Comparison of ENCODE assay signal across 2 cellular contexts in genomic region chr16:57260294-57260929, GRCh38.
TF ChIP-seq lines count a peak whose summit lies in the region.

No MANE protein-coding gene starts in this region.

TF ChIP-seq in IMR-90, 13 proteins besides CTCF, POLR2A, EP300 and RAD21:
- no peak for TF ChIP-seq SMC3 (IDR thresholded peaks at IDR 0.05; ENCODE audit: low read depth, low read length)
- TF ChIP-seq USF2 (IDR thresholded peaks at IDR 0.05; ENCODE audit: low read depth, low read length), result no peak
- no peak for TF ChIP-seq RCOR1 (IDR thresholded peaks at IDR 0.05; ENCODE audit: insufficient replicate concordance, low read length)
- no peak for TF ChIP-seq RFX5 (IDR thresholded peaks at IDR 0.05; ENCODE audit: low read depth, low read length)
- no peak for TF ChIP-seq NFE2L2 (IDR thresholded peaks at IDR 0.05; ENCODE audit: low read depth, low read length)
- TF ChIP-seq FOS (IDR thresholded peaks at IDR 0.05; ENCODE audit: low read depth, low read length), result peak; percentile 58
- peak; percentile 84 for TF ChIP-seq BHLHE40 (IDR thresholded peaks at IDR 0.05; ENCODE audit: low read depth, low read length)
- no peak for TF ChIP-seq MAFK (IDR thresholded peaks at IDR 0.05; ENCODE audit: low read depth, low read length)
- TF ChIP-seq MAZ (IDR thresholded peaks at IDR 0.05; ENCODE audit: borderline replicate concordance, low read depth, low read length), result no peak
- TF ChIP-seq ELK1 (IDR thresholded peaks at IDR 0.05; ENCODE audit: borderline replicate concordance, low read depth, low read length), result no peak
- no peak for TF ChIP-seq CHD1 (IDR thresholded peaks at IDR 0.05; ENCODE audit: low read depth, low read length)
- TF ChIP-seq MXI1 (IDR thresholded peaks at IDR 0.05; ENCODE audit: borderline replicate concordance, low read depth, low read length), result 0 out of 2 replicates have a peak, but pooled peaks have one; percentile 27
- TF ChIP-seq CEBPB (IDR thresholded peaks at IDR 0.05; ENCODE audit: low read depth, low read length), result no peak

TF ChIP-seq in K562, 482 proteins besides CTCF, POLR2A, EP300 and RAD21 (continues in another document):
- no peak for TF ChIP-seq GMEB1 (CRISPR knock-in tag; IDR thresholded peaks at IDR 0.05)
- TF ChIP-seq VEZF1 (CRISPR knock-in tag; IDR thresholded peaks at IDR 0.05), result peak; percentile 16; the same call in 1 of the 2 replicates
- no peak for TF ChIP-seq MCM2 (IDR thresholded peaks at IDR 0.05; ENCODE audit: low read depth)
- no peak for TF ChIP-seq OTX1 (CRISPR knock-in tag; IDR thresholded peaks at IDR 0.05)
- no peak for TF ChIP-seq ZNF740 (CRISPR knock-in tag; IDR thresholded peaks at IDR 0.05)
- no peak for TF ChIP-seq ZNF740 (tag; IDR thresholded peaks at IDR 0.05)
- TF ChIP-seq ZNF592 (IDR thresholded peaks at IDR 0.05), result no peak
- TF ChIP-seq ZFX (CRISPR knock-in tag; IDR thresholded peaks at IDR 0.05), result no peak
- no peak for TF ChIP-seq CXXC5 (CRISPR knock-in tag; IDR thresholded peaks at IDR 0.05)
- no peak for TF ChIP-seq KAT2B (IDR thresholded peaks at IDR 0.05; ENCODE audit: low read depth, low read length)
- peak; percentile 70 for TF ChIP-seq ATF3 (IDR thresholded peaks at IDR 0.05)
- no peak for TF ChIP-seq ATF3 (CRISPR knock-in tag; conservative IDR thresholded peaks at IDR 0.05)
- no peak for TF ChIP-seq PRDM10 (IDR thresholded peaks at IDR 0.05; ENCODE audit: partially characterized antibody)
- peak; percentile 20; the same call in 1 of the 2 replicates for TF ChIP-seq L3MBTL2 (IDR thresholded peaks at IDR 0.05)
- peak; percentile 59 for TF ChIP-seq FOSL1 (tag; conservative IDR thresholded peaks at IDR 0.05)
- TF ChIP-seq MBD1 (CRISPR knock-in tag; IDR thresholded peaks at IDR 0.05), result no peak
- TF ChIP-seq MAZ (CRISPR knock-in tag; conservative IDR thresholded peaks at IDR 0.05 in 1 of 2, IDR thresholded peaks at IDR 0.05 in 1 of 2), result no peak
- TF ChIP-seq JUND (IDR thresholded peaks at IDR 0.05; ENCODE audit: borderline replicate concordance, low read depth, low read length), result peak; percentile 63; the same call in 1 of the 2 replicates
- TF ChIP-seq JUND (tag; IDR thresholded peaks at IDR 0.05; ENCODE audit: borderline replicate concordance, low read depth, low read length), result 0 out of 3 replicates have a peak, but pooled peaks have one; percentile 41
- no peak for TF ChIP-seq E2F1 (CRISPR knock-in tag; IDR thresholded peaks at IDR 0.05)
- no peak for TF ChIP-seq AFF4 (CRISPR knock-in tag; IDR thresholded peaks at IDR 0.05)
- no peak for TF ChIP-seq ZNF395 (CRISPR knock-in tag; IDR thresholded peaks at IDR 0.05)
- no peak for TF ChIP-seq HIVEP1 (CRISPR knock-in tag; IDR thresholded peaks at IDR 0.05)
